ENCODE assay signal across 25 cellular contexts in genomic region chrX:13285229-13285628, GRCh38. TPM values are rescaled to one million over a fixed set of nuclear protein-coding genes. Genes with fewer than 3 reads are reported as not detected.
"Had no signal": no experiment of that assay in that cellular context is flagged by ENCODE, and none has a peak within 500 bp of the region (broad histone marks: within the 10 kb centered on the region; RNA-seq: fewer than 3 reads in every experiment).

No MANE protein-coding gene starts in this region.

- H3K27ac Mint-ChIP-seq: activated CD4-positive, alpha-beta T cell treated with anti-CD3 and anti-CD28 coated beads for 36 hours; activated naive CD4-positive, alpha-beta T cell treated with anti-CD3 and anti-CD28 coated beads, Interleukin-2, amount 10 ng/mL, durations not matched to agents 7 days and 5 days; activated T-helper 2 cell treated with anti-CD3 and anti-CD28 coated beads, Interferon-gamma antibody, Interleukin-2, Interleukin-4, amounts not matched to agents 10 μg/mL and 5 μg/mL and 100 μg/mL, durations not matched to agents 14 hours and 24 hours and 36 hours; dendritic cell treated with granulocyte-macrophage colony-stimulating factor and Interleukin-4, amounts not matched to agents 40 ng/mL and 50 ng/mL, for 4 days; effector memory CD8-positive, alpha-beta T cell; natural killer cell; stimulated activated naive B cell treated with anti-CD40 and anti-IgM and Interleukin-4, amounts not matched to agents 10 μg/mL and 1 μg/mL and 100 μg/mL, for 72 hours; T-cell had no signal

- H3K4me3 ChIP-seq: adrenal gland, lower lobe of right lung, spleen, tibial nerve had no signal

- H3K27ac ChIP-seq: adrenal gland, lower lobe of right lung, spleen, tibial nerve, VCaP had no signal

- H3K27me3 ChIP-seq: adrenal gland, spleen had no signal

- H3K27me3 Mint-ChIP-seq: activated CD4-positive, alpha-beta T cell treated with anti-CD3 and anti-CD28 coated beads for 36 hours; activated naive CD4-positive, alpha-beta T cell treated with anti-CD3 and anti-CD28 coated beads, Interleukin-2, amount 10 ng/mL, durations not matched to agents 7 days and 5 days; central memory CD8-positive, alpha-beta T cell; dendritic cell treated with granulocyte-macrophage colony-stimulating factor and Interleukin-4, amounts not matched to agents 40 ng/mL and 50 ng/mL, for 4 days; effector memory CD8-positive, alpha-beta T cell had no signal

- H3K9me3 Mint-ChIP-seq: central memory CD8-positive, alpha-beta T cell; effector memory CD8-positive, alpha-beta T cell; natural killer cell had no signal

- DNase-seq: activated CD4-positive, alpha-beta T cell treated with anti-CD3 and anti-CD28 coated beads for 36 hours; activated naive CD4-positive, alpha-beta T cell treated with anti-CD3 and anti-CD28 coated beads, Interleukin-2, amount 10 ng/mL, durations not matched to agents 7 days and 5 days; activated T-cell treated with anti-CD3 and anti-CD28 coated beads for 4 hours; adrenal gland; effector memory CD8-positive, alpha-beta T cell; hypothalamus; lower lobe of right lung; natural killer cell; spleen; stimulated activated CD4-positive, alpha-beta T cell treated with anti-CD3 and anti-CD28 coated beads, Interleukin-1b, Interleukin-23, amount 100 ng/mL, for 48 hours; stimulated activated naive B cell treated with anti-CD40 and anti-IgM and Interleukin-4, amounts not matched to agents 10 μg/mL and 1 μg/mL and 100 μg/mL, for 72 hours; T-cell; T1000 had no signal

- H3K36me3 ChIP-seq: adrenal gland, lower lobe of right lung, tibial nerve had no signal

- H3K4me1 Mint-ChIP-seq: activated CD4-positive, alpha-beta T cell treated with anti-CD3 and anti-CD28 coated beads for 36 hours; activated naive CD4-positive, alpha-beta T cell treated with anti-CD3 and anti-CD28 coated beads, Interleukin-2, amount 10 ng/mL, durations not matched to agents 7 days and 5 days; central memory CD8-positive, alpha-beta T cell had no signal

- H3K36me3 Mint-ChIP-seq: activated naive CD4-positive, alpha-beta T cell treated with anti-CD3 and anti-CD28 coated beads, Interleukin-2, amount 10 ng/mL, durations not matched to agents 7 days and 5 days; natural killer cell; T-cell had no signal

- H3K4me3 Mint-ChIP-seq: activated CD4-positive, alpha-beta T cell treated with anti-CD3 and anti-CD28 coated beads for 36 hours; activated naive CD4-positive, alpha-beta T cell treated with anti-CD3 and anti-CD28 coated beads, Interleukin-2, amount 10 ng/mL, durations not matched to agents 7 days and 5 days; central memory CD8-positive, alpha-beta T cell; dendritic cell treated with granulocyte-macrophage colony-stimulating factor and Interleukin-4, amounts not matched to agents 40 ng/mL and 50 ng/mL, for 4 days; effector memory CD8-positive, alpha-beta T cell; natural killer cell; stimulated activated naive B cell treated with anti-CD40 and anti-IgM and Interleukin-4, amounts not matched to agents 10 μg/mL and 1 μg/mL and 100 μg/mL, for 72 hours; T-cell had no signal

- ATAC-seq: activated CD4-positive, alpha-beta T cell treated with anti-CD3 and anti-CD28 coated beads for 36 hours; effector memory CD8-positive, alpha-beta T cell; lower lobe of right lung; natural killer cell; sciatic nerve; stimulated activated naive B cell treated with anti-CD40 and anti-IgM and Interleukin-4, amounts not matched to agents 10 μg/mL and 1 μg/mL and 100 μg/mL, for 72 hours; T-cell had no signal

- H3K9me3 ChIP-seq: adrenal gland, lower lobe of right lung, tibial nerve had no signal

- H3K4me1 ChIP-seq: adrenal gland, lower lobe of right lung, tibial nerve had no signal

RNA-seq across cellular contexts. Expression of gene ATXN3L, which starts 34.6 kb away (rescaled TPM):
- total RNA-seq: activated CD4-positive, alpha-beta T cell treated with anti-CD3 and anti-CD28 coated beads for 36 hours; activated CD8-positive, alpha-beta memory T cell treated with anti-CD3 and anti-CD28 coated beads for 36 hours; activated T-helper 2 cell treated with anti-CD3 and anti-CD28 coated beads, Interferon-gamma antibody, Interleukin-2, Interleukin-4, amounts not matched to agents 10 μg/mL and 5 μg/mL and 100 μg/mL, durations not matched to agents 14 hours and 24 hours and 36 hours; adrenal gland; epithelial cell of proximal tubule; lower lobe of right lung; mononuclear cell; natural killer cell; osteocyte; pulmonary artery endothelial cell; sciatic nerve; spleen; subcutaneous adipose tissue; T-cell; tibial nerve had no signal
- polyA plus RNA-seq: adrenal gland, spleen had no signal
